ENCODE assay signal across 8 cellular contexts in genomic region chr11:96242191-96242845, GRCh38.
DNase-seq lines count a peak whose midpoint lies in the region; ATAC-seq and TF ChIP-seq lines count a peak whose summit lies in the region.

No MANE protein-coding gene starts in this region.

- no peaks in the 10 kb centered on the region for H3K36me3 ChIP-seq in SK-N-MC (ENCODE audit: insufficient read depth, low read length)
- no peaks in the 10 kb centered on the region for H3K36me3 ChIP-seq in skeletal muscle tissue (ENCODE audit: control insufficient read depth in 3 of 3, insufficient read depth in 3 of 3, low read length in 3 of 3)

- H3K4me1 ChIP-seq in skeletal muscle tissue (ENCODE audit: control insufficient read depth in 3 of 3, insufficient read depth in 3 of 3, low read length in 3 of 3) = peaks cover 4 to 9% (median 5%) of the 10 kb centered on the region in 3 donors

- TF ChIP-seq CTCF in HFF-Myc (IDR thresholded peaks at IDR 0.05; ENCODE audit: low read depth, low read length, missing control alignments) = no peak
- TF ChIP-seq CTCF in fibroblast of the aortic adventitia (IDR thresholded peaks at IDR 0.05; ENCODE audit: insufficient read depth, low read length) = no peak

- H3K9ac ChIP-seq in SK-N-MC (ENCODE audit: insufficient read length) = no peak overlapping the region
- no peak overlapping the region for H3K9ac ChIP-seq in skeletal muscle tissue (ENCODE audit: low read depth in 1 of 3, low read length in 3 of 3)

- H3K4me3 ChIP-seq in HFF-Myc (replicated peaks; ENCODE audit: low read depth, low read length) = peak overlapping the region; percentile 39
- peak overlapping the region; percentile 77 for H3K4me3 ChIP-seq in SK-N-MC
- peak overlapping the region; percentile 52 for H3K4me3 ChIP-seq in fibroblast of the aortic adventitia (ENCODE audit: low read depth, low read length)
- H3K4me3 ChIP-seq in skeletal muscle tissue (ENCODE audit: low read length in 3 of 3) = no peak overlapping the region

- no peaks in the 10 kb centered on the region for H3K27me3 ChIP-seq in skeletal muscle tissue (ENCODE audit: control insufficient read depth in 3 of 3, insufficient read depth in 3 of 3, low read length in 3 of 3)

- H3K27ac ChIP-seq in SK-N-MC (peak overlapping the region; percentile 82), skeletal muscle tissue (ENCODE audit: low read depth, low read length) (peak overlapping the region; percentile 46)

- ATAC-seq in GM19395 (IDR thresholded peaks at IDR 0.05; ENCODE audit: unreplicated experiment) (no peak), GM18867 (IDR thresholded peaks at IDR 0.05; ENCODE audit: unreplicated experiment) (no peak), GM18502 (IDR thresholded peaks at IDR 0.05; ENCODE audit: poor library complexity, unreplicated experiment) (no peak)

- H3K9me3 ChIP-seq in SK-N-MC (ENCODE audit: low read depth, low read length) = no peaks in the 10 kb centered on the region
- no peaks in the 10 kb centered on the region for H3K9me3 ChIP-seq in skeletal muscle tissue (ENCODE audit: control insufficient read depth in 3 of 3, low read length in 3 of 3)

- no peak for DNase-seq in HFF-Myc (ENCODE audit: extremely low read depth, low read depth)
- peak; percentile 22 for DNase-seq in SK-N-MC (ENCODE audit: low read depth, low spot score)
- peak; percentile 62 for DNase-seq in fibroblast of the aortic adventitia (ENCODE audit: low read depth)
- no peak for DNase-seq in NCI-H1048 (lab: John Stamatoyannopoulos, UW)

Comparison
In these comparisons a context has a peak if more than half of its experiments do, and no peak if none do; other contexts are left out.
1. DNase-seq: peak in SK-N-MC (single experiment) and fibroblast of the aortic adventitia (single experiment); none in HFF-Myc (single experiment) and NCI-H1048 (single experiment).
2. H3K4me3 ChIP-seq: peak in HFF-Myc (single experiment), SK-N-MC (single experiment) and fibroblast of the aortic adventitia (single experiment); none in skeletal muscle tissue (0 of 3).